In the genomic region with DNA sequence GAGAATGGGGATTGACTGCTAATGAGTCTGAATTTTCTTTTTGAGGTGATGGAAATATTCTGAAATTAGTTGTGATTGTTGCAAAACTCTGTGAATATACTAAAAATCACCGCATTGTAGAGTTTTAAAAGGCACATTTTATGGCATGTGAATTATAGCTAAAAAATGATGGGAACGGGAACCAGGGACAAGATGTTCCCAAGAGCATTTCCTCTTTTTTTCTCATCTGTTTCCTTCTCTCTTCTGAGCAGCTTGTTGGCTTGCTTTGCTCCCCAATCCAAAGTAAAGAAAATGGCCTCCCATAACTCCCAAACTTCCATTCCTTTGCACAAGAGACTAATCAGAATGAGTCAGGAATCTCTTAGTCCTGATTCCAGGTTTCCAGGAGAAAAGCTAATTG, we compare ENCODE assay signal across 27 cellular contexts.
"Had no signal": no experiment of that assay in that cellular context is flagged by ENCODE, and none has a peak within 500 bp of the region (broad histone marks: within the 10 kb centered on the region; RNA-seq: fewer than 3 reads in every experiment).

No MANE protein-coding gene starts in this region.

- H3K4me1 Mint-ChIP-seq: neural progenitor cell had no signal

- H3K36me3 Mint-ChIP-seq: naive thymus-derived CD4-positive, alpha-beta T cell; neural progenitor cell; type B pancreatic cell had no signal

- H3K9me3 Mint-ChIP-seq: effector memory CD8-positive, alpha-beta T cell; nephron; neural progenitor cell; type B pancreatic cell had no signal

- H3K27ac Mint-ChIP-seq: effector memory CD8-positive, alpha-beta T cell; naive thymus-derived CD4-positive, alpha-beta T cell; nephron; neural progenitor cell; type B pancreatic cell had no signal

- H3K4me1 ChIP-seq: esophagus squamous epithelium, heart right ventricle, neural progenitor cell, psoas muscle, right lobe of liver, stomach, tibial artery had no signal

- ATAC-seq: effector memory CD8-positive, alpha-beta T cell; naive thymus-derived CD4-positive, alpha-beta T cell; psoas muscle; right lobe of liver had no signal

- H3K27ac ChIP-seq: heart right ventricle, neural progenitor cell, psoas muscle, right lobe of liver, stomach, testis, tibial artery had no signal

- H3K36me3 ChIP-seq: esophagus squamous epithelium, heart right ventricle, neural progenitor cell, right lobe of liver, stomach, tibial artery had no signal

- H3K4me3 ChIP-seq: esophagus squamous epithelium, heart right ventricle, neural progenitor cell, psoas muscle, right lobe of liver, smooth muscle cell, stomach, testis, tibial artery had no signal

- H3K4me3 Mint-ChIP-seq: effector memory CD8-positive, alpha-beta T cell; naive thymus-derived CD4-positive, alpha-beta T cell; nephron; neural progenitor cell; type B pancreatic cell had no signal

- H3K27me3 ChIP-seq: esophagus squamous epithelium, neural progenitor cell, right lobe of liver, testis, tibial artery had no signal

- DNase-seq: cerebellar nuclear complex; cortex of kidney; effector memory CD8-positive, alpha-beta T cell; erythroblast; esophagus squamous epithelium; foreskin melanocyte; glutamatergic neuron; heart right ventricle; hippocampal formation; kidney glomerular epithelial cell; mesendoderm; midbrain; naive thymus-derived CD4-positive, alpha-beta T cell; psoas muscle; right lobe of liver; stimulated activated CD4-positive, alpha-beta T cell treated with anti-CD3 and anti-CD28 coated beads, Interleukin-12 subunit alpha, Interleukin-12 subunit beta, amount 100 ng/mL, for 4 hours; stimulated activated CD4-positive, alpha-beta T cell treated with anti-CD3 and anti-CD28 coated beads, Interleukin-1b, Interleukin-23, amount 100 ng/mL, for 48 hours; stimulated activated CD4-positive, alpha-beta T cell treated with anti-CD3 and anti-CD28 coated beads, Interleukin-4, amount 100 ng/mL, for 1 hour; stimulated activated CD8-positive, alpha-beta memory T cell treated with anti-CD3 and anti-CD28 coated beads, Interleukin-4, amount 100 ng/mL, for 48 hours; stimulated activated naive CD4-positive, alpha-beta T cell treated with Interleukin-2 at 50 U/mL for 16 hours; stomach; testis; tibial artery had no signal

- H3K9me3 ChIP-seq: esophagus squamous epithelium, heart right ventricle, psoas muscle, right lobe of liver, stomach, testis, tibial artery had no signal
